Comparison of ENCODE assay signal across 8 cellular contexts in genomic region chr5:115831163-115831768, GRCh38. TPM values are rescaled to one million over a fixed set of nuclear protein-coding genes. Genes with fewer than 3 reads are reported as not detected.
A peak's percentile ranks its signal among the peaks of the same experiment; 100 is the strongest.
DNase-seq lines count a peak whose midpoint lies in the region; ATAC-seq and TF ChIP-seq lines count a peak whose summit lies in the region.

No MANE protein-coding gene starts in this region.

- no peaks in the 10 kb centered on the region for H3K27me3 Mint-ChIP-seq in GM23338 (ENCODE audit: insufficient read depth, low read depth, poor library complexity)
- H3K27me3 Mint-ChIP-seq in brain, result peaks cover 4% of the 10 kb centered on the region

- TF ChIP-seq POLR2A in vagina (IDR thresholded peaks at IDR 0.05), result no peak

- H3K27ac Mint-ChIP-seq in GM23338 (no peak overlapping the region), brain (peak overlapping the region in 3 of 5 experiments; percentile 1 to 21 (median 6))

- H3K4me1 Mint-ChIP-seq in GM23338, result peaks cover 5% of the 10 kb centered on the region; the same call in 1 of the 3 replicates
- peaks cover 9% of the 10 kb centered on the region for H3K4me1 Mint-ChIP-seq in brain

- H3K4me3 ChIP-seq in A673 (ENCODE audit: low read depth, low read length, poor library complexity, severe bottlenecking) (no peak overlapping the region), GM23338 (no peak overlapping the region), vagina (no peak overlapping the region)

- no peak overlapping the region for H3K4me2 ChIP-seq in GM23338

- POLR2A ChIA-PET in A673 (lab: Charles Lee; ENCODE audit: low non-redundant PET), result no interaction called here

- H3K4me3 Mint-ChIP-seq in GM23338, result no peak overlapping the region
- peak overlapping the region in 1 of 5 experiments; percentile 0 for H3K4me3 Mint-ChIP-seq in brain

- H3K27me3 ChIP-seq in A673 (replicated peaks; ENCODE audit: insufficient read depth, low read depth, low read length, poor library complexity), result no peaks in the 10 kb centered on the region
- no peaks in the 10 kb centered on the region for H3K27me3 ChIP-seq in GM23338 (ENCODE audit: insufficient read depth)
- no peaks in the 10 kb centered on the region for H3K27me3 ChIP-seq in vagina

- H3K79me2 ChIP-seq in GM23338 (replicated peaks; ENCODE audit: insufficient read depth), result no peaks in the 10 kb centered on the region; the same call in 1 of the 2 replicates

- peaks cover 57% of the 10 kb centered on the region for H3K36me3 ChIP-seq in A673 (ENCODE audit: insufficient read depth, low read length, poor library complexity, severe bottlenecking)
- peaks cover 9% of the 10 kb centered on the region; the same call in 1 of the 2 replicates for H3K36me3 ChIP-seq in GM23338 (ENCODE audit: insufficient read depth)
- H3K36me3 ChIP-seq in vagina, result peaks cover 0 to 59% of the 10 kb centered on the region in 2 donors

- peaks cover 48% of the 10 kb centered on the region for H3K36me3 Mint-ChIP-seq in GM23338 (ENCODE audit: low read depth)
- peaks cover 58% of the 10 kb centered on the region for H3K36me3 Mint-ChIP-seq in brain

- no peaks in the 10 kb centered on the region for H3F3A ChIP-seq in GM23338 (replicated peaks; ENCODE audit: low read depth)

- ATAC-seq in GM23338 (peak; percentile 42; the same call in 2 of the 3 replicates), left colon (peak; percentile 64)

- no peaks in the 10 kb centered on the region for H4K20me1 ChIP-seq in GM23338 (replicated peaks; ENCODE audit: insufficient read depth)

- intact Hi-C loops in A673 (cut with micrococcal nuclease; ENCODE audit: unreplicated experiment) (loop anchor here (2.0 to 10.0 kb wide), 3 partner anchors 196 to 526 kb away; partner anchors contain the start of gene FEM1C), left colon (cut with DNase I, micrococcal nuclease) (no loop called here), vagina (cut with DNase I) (loop anchor here (5.0 kb wide), 1 partner anchor 1866 kb away; no protein-coding TSS in a partner anchor)

- no peaks in the 10 kb centered on the region for H3K9me3 ChIP-seq in A673 (ENCODE audit: low read depth, low read length, poor library complexity, severe bottlenecking)
- no peaks in the 10 kb centered on the region for H3K9me3 ChIP-seq in vagina

- no peaks in the 10 kb centered on the region for H3K9me2 ChIP-seq in GM23338 (ENCODE audit: insufficient read depth)

- no TSS peak for BruUV-seq in A673 (replicated peaks; lab: Mats Ljungman, UMichigan)

- H3K4me1 ChIP-seq in A673 (ENCODE audit: insufficient read depth, low read length, poor library complexity, severe bottlenecking), result no peaks in the 10 kb centered on the region
- H3K4me1 ChIP-seq in GM23338 (ENCODE audit: insufficient read depth), result peaks cover 8% of the 10 kb centered on the region; the same call in 1 of the 2 replicates
- no peaks in the 10 kb centered on the region for H3K4me1 ChIP-seq in vagina

- peak; percentile 54 for DNase-seq in A673 (ENCODE audit: low spot score)
- DNase-seq in Daoy (ENCODE audit: low read depth), result peak; percentile 31
- peak; percentile 71 for DNase-seq in GM23338 (ENCODE audit: low spot score)
- DNase-seq in MV-4-11 (lab: John Stamatoyannopoulos, UW), result peak; percentile 31
- DNase-seq in left colon, result no peak
- DNase-seq in vagina (ENCODE audit: extremely low spot score in 2 of 2), result no peak
- no peak for DNase-seq in NCI-H510A treated with DMSO at 0.1 percent for 48 hours (lab: John Stamatoyannopoulos, UW)

- no peak overlapping the region for H2AFZ ChIP-seq in GM23338

- TF ChIP-seq CTCF in A673 (conservative IDR thresholded peaks at IDR 0.05; ENCODE audit: low read depth, low read length) (peak; percentile 78), GM23338 (conservative IDR thresholded peaks at IDR 0.05; ENCODE audit: low read depth in 2 of 2) (peak; percentile 80 to 99), brain (conservative IDR thresholded peaks at IDR 0.05) (peak; percentile 80 to 85), vagina (IDR thresholded peaks at IDR 0.05) (peak in 2 of 3 experiments; percentile 34 to 39)

- CTCF ChIA-PET in A673 (lab: Charles Lee), result interaction anchor here (0.7 kb wide), 1 partner anchor 196 kb away, joined by 5 read pairs; no protein-coding TSS in a partner anchor

- no peak overlapping the region for H3K27ac ChIP-seq in A673 (ENCODE audit: low read depth, low read length, poor library complexity, severe bottlenecking)
- no peak overlapping the region for H3K27ac ChIP-seq in GM23338 (ENCODE audit: low read depth)
- no peak overlapping the region for H3K27ac ChIP-seq in vagina

- H3K9me3 Mint-ChIP-seq in GM23338 (peaks cover 4% of the 10 kb centered on the region), brain (peaks cover 0 to 6% (median 2%) of the 10 kb centered on the region in 5 experiments)

TF ChIP-seq in GM23338, 12 proteins besides CTCF, POLR2A, EP300 and RAD21 (continues in another document):
- TF ChIP-seq EZH2phosphoT487 (IDR thresholded peaks at IDR 0.05; ENCODE audit: unreplicated experiment), result no peak
- no peak for TF ChIP-seq JUNB (IDR thresholded peaks at IDR 0.05; ENCODE audit: unreplicated experiment)
- no peak for TF ChIP-seq ZNF331 (CRISPR knock-in tag; IDR thresholded peaks at IDR 0.05; ENCODE audit: low read depth)

RNA-seq across cellular contexts. Expression of gene ATG12, which starts 10.1 kb away (rescaled TPM):
- total RNA-seq in A673 (2021), result 55.8 and 59.6 TPM in 2 replicates
- 64.1 and 87.3 TPM in 2 replicates for total RNA-seq in Daoy (2014; rRNA removed; shearing (Covaris generic))
- total RNA-seq in GM23338 (2014; rRNA removed; shearing (Covaris generic)), result 52.6 and 60.0 TPM in 2 replicates
- 92.5 and 109 TPM in 2 replicates for polyA plus RNA-seq in GM23338 (2016; fragmentation: Nextera tagmentation; extraction: Ambion mirVana)
- polyA plus RNA-seq in brain (ENCODE audit: insufficient read depth, low read depth, low replicate concordance), result 18.3 TPM
- total RNA-seq in left colon, result 10 to 100 TPM; 31.2 to 32.8 TPM
- total RNA-seq in vagina, result 50.6 TPM

RNA-seq across cellular contexts. Expression of gene AP3S1, which starts 10.5 kb away (rescaled TPM):
- total RNA-seq in A673 (2021), result 66.9 and 71.8 TPM in 2 replicates
- total RNA-seq in Daoy (2014; rRNA removed; shearing (Covaris generic)), result 109 and 194 TPM in 2 replicates
- 232 and 321 TPM in 2 replicates for total RNA-seq in GM23338 (2014; rRNA removed; shearing (Covaris generic))
- 135 and 143 TPM in 2 replicates for polyA plus RNA-seq in GM23338 (2016; fragmentation: Nextera tagmentation; extraction: Ambion mirVana)
- polyA plus RNA-seq in brain (ENCODE audit: insufficient read depth, low read depth, low replicate concordance), result 44.6 TPM
- 10 to 100 TPM; 73.4 to 90.4 TPM for total RNA-seq in left colon
- total RNA-seq in vagina, result 36.8 TPM

RNA-seq across cellular contexts. Expression of gene CDO1, which starts 14.8 kb away (rescaled TPM):
- total RNA-seq in A673 (2021) (1.5 and 3.2 TPM in 2 replicates), left colon (under 1 TPM; 0.55 to 0.95 TPM), vagina (16.0 TPM)
- 10.7 and 15.9 TPM in 2 replicates for total RNA-seq in Daoy (2014; rRNA removed; shearing (Covaris generic))
- total RNA-seq in GM23338 (2014; rRNA removed; shearing (Covaris generic)), result 21.2 and 29.2 TPM in 2 replicates
- polyA plus RNA-seq in GM23338 (2016; fragmentation: Nextera tagmentation; extraction: Ambion mirVana) (22.7 and 24.5 TPM in 2 replicates), brain (ENCODE audit: insufficient read depth, low read depth, low replicate concordance) (8.0 TPM)

Comparison
In these comparisons a context has a peak if more than half of its experiments do, and no peak if none do; other contexts are left out.
1. DNase-seq: peak in A673 (single experiment), Daoy (single experiment), GM23338 (single experiment) and MV-4-11 (single experiment); none in left colon (0 of 2), vagina (0 of 2) and NCI-H510A treated with DMSO at 0.1 percent for 48 hours (single experiment).
2. CTCF ChIP-seq: peak in every context shown above with its lines; median percentile 90 in GM23338; 82 in brain; 78 in A673; 36 in vagina.
3. intact Hi-C loops: an anchor here in A673 (2.0 to 10.0 kb wide) and vagina (5.0 kb wide); none called in left colon.